8 cellular contexts compared by ENCODE assay signal in genomic region chr15:75683646-75684312, GRCh38. TPM values are rescaled to one million over a fixed set of nuclear protein-coding genes. Genes with fewer than 3 reads are reported as not detected.
A peak's percentile ranks its signal among the peaks of the same experiment; 100 is the strongest.
DNase-seq lines count a peak whose midpoint lies in the region; ATAC-seq and TF ChIP-seq lines count a peak whose summit lies in the region.
"Not testable (repeated sequence)": the region's sequence is repeated elsewhere in the genome, so short reads cannot be mapped to it uniquely, and the experiment has no call there.

No MANE protein-coding gene starts in this region.

- peak; percentile 87 for DNase-seq in D341Med (ENCODE audit: low spot score)
- peak; percentile 39 for DNase-seq in NCI-H774 (lab: John Stamatoyannopoulos, UW)
- DNase-seq in activated CD4-positive, CD25-positive, alpha-beta regulatory T cell treated with anti-CD3 and anti-CD28 coated beads, Interleukin-2, amount 50 U/mL, for 16 hours (ENCODE audit: low read depth, low spot score): peak; percentile 18
- not testable (repeated sequence) for DNase-seq in ascending aorta (ENCODE audit: low spot score in 2 of 2)
- peak; percentile 72 to 80 for DNase-seq in cardiac muscle cell (ENCODE audit: low read depth in 1 of 2, low spot score in 1 of 2)
- DNase-seq in omental fat pad (ENCODE audit: low spot score): peak; percentile 48

- H3K9me3 ChIP-seq in ascending aorta; cardiac muscle cell (ENCODE audit: low read depth): not testable (repeated sequence)

- not testable (repeated sequence) for H3K27me3 ChIP-seq in ascending aorta, cardiac muscle cell

- peaks cover 15% of the 10 kb centered on the region for H3K27me3 Mint-ChIP-seq in stimulated activated memory B cell treated with anti-CD40 and anti-IgM and Interleukin-4, amounts not matched to agents 10 μg/mL and 1 μg/mL and 100 μg/mL, for 72 hours

- ATAC-seq in HG03432 (IDR thresholded peaks at IDR 0.05; ENCODE audit: unreplicated experiment): peak; percentile 63
- not testable (repeated sequence) for ATAC-seq in omental fat pad (ENCODE audit: low FRiP score)
- peak; percentile 82 for ATAC-seq in stimulated activated memory B cell treated with anti-CD40 and anti-IgM and Interleukin-4, amounts not matched to agents 10 μg/mL and 1 μg/mL and 100 μg/mL, for 72 hours

- H3K36me3 Mint-ChIP-seq in stimulated activated memory B cell treated with anti-CD40 and anti-IgM and Interleukin-4, amounts not matched to agents 10 μg/mL and 1 μg/mL and 100 μg/mL, for 72 hours: not testable (repeated sequence)

- not testable (repeated sequence) for H3K27ac Mint-ChIP-seq in stimulated activated memory B cell treated with anti-CD40 and anti-IgM and Interleukin-4, amounts not matched to agents 10 μg/mL and 1 μg/mL and 100 μg/mL, for 72 hours

- peaks cover 93 to 99% of the 10 kb centered on the region in 2 donors for H3K36me3 ChIP-seq in ascending aorta
- not testable (repeated sequence) for H3K36me3 ChIP-seq in cardiac muscle cell

- not testable (repeated sequence) for H3K4me1 Mint-ChIP-seq in stimulated activated memory B cell treated with anti-CD40 and anti-IgM and Interleukin-4, amounts not matched to agents 10 μg/mL and 1 μg/mL and 100 μg/mL, for 72 hours

- peak overlapping the region; percentile 12 to 60 for H3K27ac ChIP-seq in ascending aorta
- not testable (repeated sequence) for H3K27ac ChIP-seq in cardiac muscle cell

- not testable (repeated sequence) for H3K4me3 Mint-ChIP-seq in stimulated activated memory B cell treated with anti-CD40 and anti-IgM and Interleukin-4, amounts not matched to agents 10 μg/mL and 1 μg/mL and 100 μg/mL, for 72 hours

- H3K9me3 Mint-ChIP-seq in stimulated activated memory B cell treated with anti-CD40 and anti-IgM and Interleukin-4, amounts not matched to agents 10 μg/mL and 1 μg/mL and 100 μg/mL, for 72 hours: not testable (repeated sequence)

- intact Hi-C loops in ascending aorta (cut with DNase I): loop anchor here (5.0 kb wide), 1 partner anchor 106 kb away; the partner anchor contains the start of gene PTPN9

- TF ChIP-seq CTCF in ascending aorta (IDR thresholded peaks at IDR 0.05) (peak; percentile 70 to 75 (median 72)), cardiac muscle cell (IDR thresholded peaks at IDR 0.05; ENCODE audit: low read depth, low read length) (peak; percentile 67), omental fat pad (IDR thresholded peaks at IDR 0.05) (peak in 1 of 3 donors; percentile 65)

- H3K4me1 ChIP-seq in ascending aorta; cardiac muscle cell (ENCODE audit: low read depth): not testable (repeated sequence)

- not testable (repeated sequence) for H3K4me3 ChIP-seq in ascending aorta, cardiac muscle cell

RNA-seq across cellular contexts. Expression of gene CSPG4, which starts 28.9 kb away (rescaled TPM):
- total RNA-seq in ascending aorta (258 TPM), cardiac muscle cell (17.2 and 30.6 TPM in 2 replicates), omental fat pad (100 to 1,000 TPM in 1 of 4 donors, 10 to 100 TPM in 3; 29.9 to 144 (median 49.7) TPM)
- 7.1 and 12.1 TPM in 2 replicates for polyA plus RNA-seq in cardiac muscle cell

RNA-seq across cellular contexts. Expression of gene SNX33, which starts 36.1 kb away (rescaled TPM):
- 53.5 TPM for total RNA-seq in ascending aorta
- 14.0 and 17.1 TPM in 2 replicates for total RNA-seq in cardiac muscle cell
- 9.5 and 12.5 TPM in 2 replicates for polyA plus RNA-seq in cardiac muscle cell
- total RNA-seq in omental fat pad: 10 to 100 TPM; 19.9 to 43.8 (median 32.5) TPM

RNA-seq across cellular contexts. Expression of gene IMP3, which starts 43.8 kb away (rescaled TPM):
- total RNA-seq in ascending aorta (159 TPM), cardiac muscle cell (116 and 130 TPM in 2 replicates), omental fat pad (100 to 1,000 TPM; 162 to 194 (median 170) TPM)
- 83.9 and 105 TPM in 2 replicates for polyA plus RNA-seq in cardiac muscle cell

RNA-seq across cellular contexts. Expression of gene SNUPN, which starts 58.3 kb away (rescaled TPM):
- total RNA-seq in ascending aorta (6.7 TPM), cardiac muscle cell (16.8 and 20.2 TPM in 2 replicates), omental fat pad (10 to 100 TPM; 17.6 to 23.2 (median 18.7) TPM)
- polyA plus RNA-seq in cardiac muscle cell: 28.0 and 29.4 TPM in 2 replicates
